ENCODE assay signal across 37 cellular contexts in genomic region chr2:182706751-182707150, GRCh38.
"Had no signal": no experiment of that assay in that cellular context is flagged by ENCODE, and none has a peak within 500 bp of the region (broad histone marks: within the 10 kb centered on the region; RNA-seq: fewer than 3 reads in every experiment).

No MANE protein-coding gene starts in this region.

- H3K9me3 Mint-ChIP-seq: activated B cell treated with CpG ODN at 0.5 μM for 24 hours; activated CD4-positive, alpha-beta memory T cell treated with anti-CD3 and anti-CD28 coated beads for 36 hours; activated CD8-positive, alpha-beta T cell treated with anti-CD3 and anti-CD28 coated beads for 36 hours; activated naive CD4-positive, alpha-beta T cell treated with anti-CD3 and anti-CD28 coated beads for 36 hours; activated naive CD4-positive, alpha-beta T cell treated with anti-CD3 and anti-CD28 coated beads, Interleukin-2, amount 50 U/mL, for 72 hours; activated naive CD8-positive, alpha-beta T cell treated with anti-CD3 and anti-CD28 coated beads, Interleukin-2, amount 10 ng/mL, durations not matched to agents 7 days and 5 days; activated naive CD8-positive, alpha-beta T cell treated with anti-CD3 and anti-CD28 coated beads, Interleukin-2, amount 50 U/mL, for 24 hours; activated T-cell treated with anti-CD3 and anti-CD28 coated beads, Interleukin-2, amount 50 U/mL, for 4 hours; activated T-cell treated with anti-CD3 and anti-CD28 coated beads, Interleukin-2, amount 50 U/mL, for 72 hours; activated T-helper 1 cell treated with anti-CD3 and anti-CD28 coated beads, Interleukin-12 subunit alpha, Interleukin-12 subunit beta, Interleukin-2, Interleukin-4 antibody, amounts not matched to agents 30 ng/mL and 10 ng/mL and 1 ng/mL, durations not matched to agents 14 hours and 24 hours and 36 hours; activated T-helper 17 cell treated with anti-CD3 and anti-CD28 coated beads, Interleukin-2, amount 50 U/mL, for 72 hours; brain; central memory CD8-positive, alpha-beta T cell; T-helper 1 cell treated with Interleukin-12 subunit alpha and Interleukin-12 subunit beta and Interleukin-4 antibody, amounts not matched to agents 30 μg/mL and 1 μg/mL, for 36 hours; T-helper 2 cell treated with Interferon-gamma antibody and Interleukin-4, amounts not matched to agents 5 μg/mL and 100 μg/mL, for 36 hours had no signal

- H3K27ac ChIP-seq: ascending aorta, cardiac muscle cell, VCaP had no signal

- H3K27ac Mint-ChIP-seq: activated B cell treated with CpG ODN at 0.5 μM for 24 hours; activated CD4-positive, alpha-beta memory T cell treated with anti-CD3 and anti-CD28 coated beads for 36 hours; activated CD4-positive, alpha-beta T cell treated with anti-CD3 and anti-CD28 coated beads, Interleukin-2, amount 10 ng/mL, durations not matched to agents 24 days and 14 days; activated CD8-positive, alpha-beta T cell treated with anti-CD3 and anti-CD28 coated beads for 36 hours; activated naive CD4-positive, alpha-beta T cell treated with anti-CD3 and anti-CD28 coated beads for 36 hours; activated naive CD4-positive, alpha-beta T cell treated with anti-CD3 and anti-CD28 coated beads, Interleukin-2, amount 50 U/mL, for 72 hours; activated naive CD8-positive, alpha-beta T cell treated with anti-CD3 and anti-CD28 coated beads, Interleukin-2, amount 10 ng/mL, durations not matched to agents 7 days and 5 days; activated naive CD8-positive, alpha-beta T cell treated with anti-CD3 and anti-CD28 coated beads, Interleukin-2, amount 50 U/mL, for 24 hours; activated T-cell treated with anti-CD3 and anti-CD28 coated beads, Interleukin-2, amount 50 U/mL, for 72 hours; activated T-helper 1 cell treated with anti-CD3 and anti-CD28 coated beads, Interleukin-12 subunit alpha, Interleukin-12 subunit beta, Interleukin-2, Interleukin-4 antibody, amounts not matched to agents 30 ng/mL and 10 ng/mL and 1 ng/mL, durations not matched to agents 14 hours and 24 hours and 36 hours; activated T-helper 17 cell treated with anti-CD3 and anti-CD28 coated beads, Interleukin-2, amount 50 U/mL, for 72 hours; brain; T-helper 1 cell treated with Interleukin-12 subunit alpha and Interleukin-12 subunit beta and Interleukin-4 antibody, amounts not matched to agents 30 μg/mL and 1 μg/mL, for 36 hours; T-helper 2 cell treated with Interferon-gamma antibody and Interleukin-4, amounts not matched to agents 5 μg/mL and 100 μg/mL, for 36 hours had no signal

- H3K4me3 ChIP-seq: ascending aorta, cardiac muscle cell had no signal

- H3K36me3 Mint-ChIP-seq: activated CD4-positive, alpha-beta memory T cell treated with anti-CD3 and anti-CD28 coated beads for 36 hours; activated naive CD4-positive, alpha-beta T cell treated with anti-CD3 and anti-CD28 coated beads, Interleukin-2, amount 50 U/mL, for 72 hours; activated naive CD8-positive, alpha-beta T cell treated with anti-CD3 and anti-CD28 coated beads, Interleukin-2, amount 10 ng/mL, durations not matched to agents 7 days and 5 days; brain had no signal

- H3K4me1 Mint-ChIP-seq: activated B cell treated with CpG ODN at 0.5 μM for 24 hours; activated CD4-positive, alpha-beta T cell treated with anti-CD3 and anti-CD28 coated beads, Interleukin-2, amount 10 ng/mL, durations not matched to agents 24 days and 14 days; activated naive CD8-positive, alpha-beta T cell treated with anti-CD3 and anti-CD28 coated beads, Interleukin-2, amount 10 ng/mL, durations not matched to agents 7 days and 5 days; activated naive CD8-positive, alpha-beta T cell treated with anti-CD3 and anti-CD28 coated beads, Interleukin-2, amount 50 U/mL, for 24 hours; activated T-helper 17 cell treated with anti-CD3 and anti-CD28 coated beads, Interleukin-2, amount 50 U/mL, for 72 hours; brain; central memory CD8-positive, alpha-beta T cell had no signal

- H3K9me3 ChIP-seq: ascending aorta had no signal

- H3K36me3 ChIP-seq: ascending aorta, cardiac muscle cell had no signal

- H3K4me1 ChIP-seq: ascending aorta had no signal

- DNase-seq: activated B cell treated with CpG ODN at 0.5 μM for 24 hours; activated CD4-positive, alpha-beta memory T cell treated with anti-CD3 and anti-CD28 coated beads for 36 hours; activated CD4-positive, alpha-beta T cell treated with anti-CD3 and anti-CD28 coated beads for 4 hours; activated CD4-positive, alpha-beta T cell treated with anti-CD3 and anti-CD28 coated beads, Interleukin-2, amount 10 ng/mL, durations not matched to agents 24 days and 14 days; activated CD4-positive, alpha-beta T cell treated with anti-CD3 and anti-CD28 coated beads, Interleukin-2, amount 50 U/mL, for 1 hour; activated CD4-positive, alpha-beta T cell treated with anti-CD3 and anti-CD28 coated beads, Interleukin-2, amount 50 U/mL, for 4 hours; activated CD4-positive, CD25-positive, alpha-beta regulatory T cell treated with anti-CD3 and anti-CD28 coated beads, Interleukin-2, amount 50 U/mL, for 72 hours; activated CD8-positive, alpha-beta memory T cell treated with anti-CD3 and anti-CD28 coated beads, Interleukin-2, amount 50 U/mL, for 4 hours; activated CD8-positive, alpha-beta T cell treated with anti-CD3 and anti-CD28 coated beads for 36 hours; activated effector memory CD4-positive, alpha-beta T cell treated with anti-CD3 and anti-CD28 coated beads, Interleukin-2, amount 50 U/mL, for 16 hours; activated gamma-delta T cell treated with Interleukin-2 at 50 U/mL for 16 hours; activated naive CD4-positive, alpha-beta T cell; activated naive CD4-positive, alpha-beta T cell treated with anti-CD3 and anti-CD28 coated beads for 36 hours; activated naive CD4-positive, alpha-beta T cell treated with anti-CD3 and anti-CD28 coated beads, Interleukin-2, amount 50 U/mL, for 16 hours; activated naive CD8-positive, alpha-beta T cell treated with anti-CD3 and anti-CD28 coated beads, Interleukin-2, amount 10 ng/mL, durations not matched to agents 7 days and 5 days; activated naive CD8-positive, alpha-beta T cell treated with anti-CD3 and anti-CD28 coated beads, Interleukin-2, amount 50 U/mL, for 24 hours; activated T-cell treated with anti-CD3 and anti-CD28 coated beads for 4 hours; activated T-cell treated with anti-CD3 and anti-CD28 coated beads, Interleukin-2, amount 50 U/mL, for 1 hour; activated T-cell treated with anti-CD3 and anti-CD28 coated beads, Interleukin-2, amount 50 U/mL, for 4 hours; activated T-cell treated with anti-CD3 and anti-CD28 coated beads, Interleukin-2, amount 50 U/mL, for 72 hours; amygdala; anterior cingulate cortex; caudate nucleus; cerebellar nuclear complex; T-helper 1 cell; T-helper 2 cell; T-helper 9 cell had no signal

- H3K4me3 Mint-ChIP-seq: activated B cell treated with CpG ODN at 0.5 μM for 24 hours; activated CD4-positive, alpha-beta memory T cell treated with anti-CD3 and anti-CD28 coated beads for 36 hours; activated CD4-positive, alpha-beta T cell treated with anti-CD3 and anti-CD28 coated beads, Interleukin-2, amount 10 ng/mL, durations not matched to agents 24 days and 14 days; activated CD8-positive, alpha-beta T cell treated with anti-CD3 and anti-CD28 coated beads for 36 hours; activated naive CD4-positive, alpha-beta T cell treated with anti-CD3 and anti-CD28 coated beads for 36 hours; activated naive CD8-positive, alpha-beta T cell treated with anti-CD3 and anti-CD28 coated beads, Interleukin-2, amount 10 ng/mL, durations not matched to agents 7 days and 5 days; activated naive CD8-positive, alpha-beta T cell treated with anti-CD3 and anti-CD28 coated beads, Interleukin-2, amount 50 U/mL, for 24 hours; activated T-cell treated with anti-CD3 and anti-CD28 coated beads, Interleukin-2, amount 50 U/mL, for 4 hours; activated T-cell treated with anti-CD3 and anti-CD28 coated beads, Interleukin-2, amount 50 U/mL, for 72 hours; activated T-helper 1 cell treated with anti-CD3 and anti-CD28 coated beads, Interleukin-12 subunit alpha, Interleukin-12 subunit beta, Interleukin-2, Interleukin-4 antibody, amounts not matched to agents 30 ng/mL and 10 ng/mL and 1 ng/mL, durations not matched to agents 14 hours and 24 hours and 36 hours; activated T-helper 17 cell treated with anti-CD3 and anti-CD28 coated beads, Interleukin-2, amount 50 U/mL, for 72 hours; brain; central memory CD8-positive, alpha-beta T cell; T-helper 1 cell treated with Interleukin-12 subunit alpha and Interleukin-12 subunit beta and Interleukin-4 antibody, amounts not matched to agents 30 μg/mL and 1 μg/mL, for 36 hours; T-helper 2 cell treated with Interferon-gamma antibody and Interleukin-4, amounts not matched to agents 5 μg/mL and 100 μg/mL, for 36 hours had no signal

- ATAC-seq: activated CD8-positive, alpha-beta T cell treated with anti-CD3 and anti-CD28 coated beads for 36 hours; activated naive CD4-positive, alpha-beta T cell treated with anti-CD3 and anti-CD28 coated beads, Interleukin-2, amount 50 U/mL, for 72 hours; activated naive CD8-positive, alpha-beta T cell treated with anti-CD3 and anti-CD28 coated beads, Interleukin-2, amount 50 U/mL, for 24 hours; activated T-cell treated with anti-CD3 and anti-CD28 coated beads, Interleukin-2, amount 50 U/mL, for 4 hours; activated T-cell treated with anti-CD3 and anti-CD28 coated beads, Interleukin-2, amount 50 U/mL, for 72 hours; activated T-helper 17 cell treated with anti-CD3 and anti-CD28 coated beads, Interleukin-2, amount 50 U/mL, for 72 hours had no signal

- H3K27me3 Mint-ChIP-seq: brain had no signal

- H3K27me3 ChIP-seq: ascending aorta, cardiac muscle cell had no signal
